ENCODE assay signal across 8 cellular contexts in the genomic region with DNA sequence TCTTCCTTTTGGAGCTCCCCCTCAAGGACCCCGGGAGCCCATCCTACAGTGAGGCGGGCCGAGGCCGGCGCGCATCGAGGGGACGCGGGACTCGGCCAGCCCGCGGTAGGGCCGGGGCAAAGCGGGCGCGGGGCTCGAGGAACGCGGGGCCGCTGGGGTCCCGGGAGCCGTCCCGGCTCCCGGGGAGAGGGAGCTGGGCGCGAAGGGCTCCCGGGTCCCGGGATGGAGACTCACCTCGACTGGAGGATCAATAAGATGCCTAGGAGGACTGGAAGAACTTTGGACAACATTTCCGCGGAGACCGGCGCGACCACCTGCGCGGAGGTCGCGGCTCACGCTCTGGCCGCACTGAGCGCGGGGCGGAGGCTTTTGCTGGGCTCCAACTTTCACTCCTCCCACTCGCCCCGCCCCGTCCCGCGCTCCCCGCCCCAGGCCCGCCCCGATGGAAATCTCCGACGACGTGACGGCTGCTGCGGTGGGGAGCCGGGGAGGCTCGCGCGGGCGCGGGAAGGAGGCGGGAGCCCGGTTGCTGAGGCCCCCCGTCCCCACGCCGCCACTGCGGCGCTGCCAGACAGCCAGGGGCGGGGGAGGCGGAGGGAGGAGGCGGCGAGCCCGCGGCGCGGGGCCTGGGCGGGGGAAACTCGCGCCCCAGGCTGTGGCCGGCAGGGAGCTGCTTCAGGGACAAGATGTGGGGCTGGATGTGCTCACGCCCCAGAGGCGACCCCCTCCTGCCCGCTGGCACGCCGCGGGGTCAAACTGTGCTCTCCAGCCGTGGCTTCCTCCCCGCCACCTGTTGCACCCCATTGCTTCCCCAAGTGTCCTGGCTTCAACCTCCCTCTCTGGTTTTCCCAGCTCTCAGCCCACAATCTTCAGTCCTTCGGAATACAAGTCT. TPM values are rescaled to one million over a fixed set of nuclear protein-coding genes. Genes with fewer than 3 reads are reported as not detected.
DNase-seq lines count a peak whose midpoint lies in the region; ATAC-seq and TF ChIP-seq lines count a peak whose summit lies in the region.

A gene with protein sequence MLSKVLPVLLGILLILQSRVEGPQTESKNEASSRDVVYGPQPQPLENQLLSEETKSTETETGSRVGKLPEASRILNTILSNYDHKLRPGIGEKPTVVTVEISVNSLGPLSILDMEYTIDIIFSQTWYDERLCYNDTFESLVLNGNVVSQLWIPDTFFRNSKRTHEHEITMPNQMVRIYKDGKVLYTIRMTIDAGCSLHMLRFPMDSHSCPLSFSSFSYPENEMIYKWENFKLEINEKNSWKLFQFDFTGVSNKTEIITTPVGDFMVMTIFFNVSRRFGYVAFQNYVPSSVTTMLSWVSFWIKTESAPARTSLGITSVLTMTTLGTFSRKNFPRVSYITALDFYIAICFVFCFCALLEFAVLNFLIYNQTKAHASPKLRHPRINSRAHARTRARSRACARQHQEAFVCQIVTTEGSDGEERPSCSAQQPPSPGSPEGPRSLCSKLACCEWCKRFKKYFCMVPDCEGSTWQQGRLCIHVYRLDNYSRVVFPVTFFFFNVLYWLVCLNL (minus strand): TSS at position 341 of the 892 bp plus-strand sequence. CDS start 51 bp downstream, at position 290.

- H3T11ph ChIP-seq in H9 (ENCODE audit: low read length): no peak within 1 kb of the TSS

- H4K20me1 ChIP-seq in H9 (ENCODE audit: control insufficient read depth, insufficient read depth, insufficient read length): no peaks in the 10 kb centered on the region

- no peaks in the 10 kb centered on the region for H3K36me3 ChIP-seq in parathyroid adenoma (ENCODE audit: control insufficient read depth, insufficient read depth, low read length)

- H3K14ac ChIP-seq in H9 (ENCODE audit: insufficient read depth, low read length): no peak within 1 kb of the TSS

- H2BK12ac ChIP-seq in H9 (ENCODE audit: insufficient read length, low read depth, low read length): no peak within 1 kb of the TSS

- H3K36me3 Mint-ChIP-seq in H9 (ENCODE audit: insufficient read depth in 1 of 3, low read depth in 3 of 3): peaks cover 2 to 8% (median 7%) of the 10 kb centered on the region in 3 experiments; a peak in 6 of 7 replicates

- DNase-seq in H9 (peak; percentile 44), SW480 (ENCODE audit: low spot score) (peak; percentile 7), germinal center (ENCODE audit: low spot score) (peak; percentile 2), C1 segment of cervical spinal cord (lab: John Stamatoyannopoulos, UW) (no peak), NCI-H446 (lab: John Stamatoyannopoulos, UW) (no peak)

- ATAC-seq in HG02763 (IDR thresholded peaks at IDR 0.05; ENCODE audit: unreplicated experiment): no peak
- ATAC-seq in HG02623 (IDR thresholded peaks at IDR 0.05; ENCODE audit: unreplicated experiment): no peak

- peak within 1 kb of the TSS in 1 of 3 experiments; percentile 88; a peak in 1 of 7 replicates for H3K27ac Mint-ChIP-seq in H9

- H2AFZ ChIP-seq in H9 (ENCODE audit: low read length): no peak within 1 kb of the TSS
- H2AFZ ChIP-seq in parathyroid adenoma: peak within 1 kb of the TSS; percentile 66

- H3K79me2 ChIP-seq in H9 (ENCODE audit: insufficient read depth, low read length) (0 out of 2 replicates have a peak, but pooled peaks cover 2% of the 10 kb centered on the region), parathyroid adenoma (no peaks in the 10 kb centered on the region)

- peak within 1 kb of the TSS; percentile 36 for H3K4me2 ChIP-seq in H9 (ENCODE audit: insufficient read depth, insufficient read length, low read length)
- peak within 1 kb of the TSS; percentile 72 for H3K4me2 ChIP-seq in parathyroid adenoma (ENCODE audit: low read length)

- no peak within 1 kb of the TSS for H3K56ac ChIP-seq in H9 (ENCODE audit: insufficient read length, low read depth, low read length)

- H3K79me1 ChIP-seq in H9 (ENCODE audit: insufficient read depth, low read depth, low read length, poor library complexity, severe bottlenecking): no peaks in the 10 kb centered on the region

- no peak within 1 kb of the TSS for H2BK120ac ChIP-seq in H9 (ENCODE audit: low read depth, low read length, poor library complexity, severe bottlenecking)

- no peaks in the 10 kb centered on the region for H3K23me2 ChIP-seq in H9 (ENCODE audit: insufficient read length, low read depth, low read length, poor library complexity, severe bottlenecking)

- H4K8ac ChIP-seq in H9 (replicated peaks; ENCODE audit: insufficient read length, low read depth, low read length): no peak within 1 kb of the TSS

- H3K4me1 Mint-ChIP-seq in H9: peaks cover 9 to 17% of the 10 kb centered on the region in 2 experiments; a peak in 3 of 4 replicates

- no CpG with 5 or more reads among the region's 90 CpGs for WGBS in H9 (ENCODE audit: extremely low coverage, insufficient read length, low lambda C conversion rate)

- no peak within 1 kb of the TSS for H2AK5ac ChIP-seq in H9 (ENCODE audit: insufficient read length, low read length)

- H3K23ac ChIP-seq in H9 (ENCODE audit: insufficient read length, low read depth, low read length): no peak within 1 kb of the TSS

- no peak within 1 kb of the TSS for H3K18ac ChIP-seq in H9 (ENCODE audit: insufficient read length, low read depth, low read length)

- H2BK5ac ChIP-seq in H9 (ENCODE audit: insufficient read length, low read length): no peak within 1 kb of the TSS

- peaks cover 50% of the 10 kb centered on the region for H3K27me3 Mint-ChIP-seq in H9 (ENCODE audit: low read depth)

- H3K9me3 ChIP-seq in H9 (ENCODE audit: control insufficient read depth, low read depth, low read length) (peaks cover 41% of the 10 kb centered on the region), parathyroid adenoma (ENCODE audit: control insufficient read depth, low read length) (no peaks in the 10 kb centered on the region)

- H4K5ac ChIP-seq in H9 (ENCODE audit: insufficient read length, low read depth, low read length): no peak within 1 kb of the TSS

- no peak within 1 kb of the TSS for H2BK15ac ChIP-seq in H9 (ENCODE audit: low read depth, low read length)

- H3K4me3 Mint-ChIP-seq in H9: peak within 1 kb of the TSS; percentile 49 to 80

- TF ChIP-seq CTCF in H9 (conservative IDR thresholded peaks at IDR 0.05) (no peak), parathyroid adenoma (IDR thresholded peaks at IDR 0.05) (no peak)

- H3K27me3 ChIP-seq in H9 (ENCODE audit: insufficient read depth, low read length) (peaks cover 7% of the 10 kb centered on the region; the same call in 1 of the 2 replicates), parathyroid adenoma (ENCODE audit: control insufficient read depth, insufficient read depth, low read length) (no peaks in the 10 kb centered on the region)

- no peak within 1 kb of the TSS for H3K27ac ChIP-seq in H9 (ENCODE audit: insufficient read length, low read depth, low read length)
- H3K27ac ChIP-seq in parathyroid adenoma: peak within 1 kb of the TSS; percentile 47

- H2BK20ac ChIP-seq in H9 (ENCODE audit: low read depth, low read length, poor library complexity, severe bottlenecking): no peak within 1 kb of the TSS

- no peak within 1 kb of the TSS for H4K91ac ChIP-seq in H9 (ENCODE audit: insufficient read length, low read depth, low read length)

- H3K9ac ChIP-seq in H9 (ENCODE audit: extremely low read depth, insufficient read length, low read length): no peak within 1 kb of the TSS
- no peak within 1 kb of the TSS for H3K9ac ChIP-seq in parathyroid adenoma

- peaks cover 66 to 67% of the 10 kb centered on the region in 2 experiments for H3K9me3 Mint-ChIP-seq in H9

- H3K4ac ChIP-seq in H9 (ENCODE audit: low read depth, low read length): no peak within 1 kb of the TSS

- H3K4me1 ChIP-seq in H9 (ENCODE audit: insufficient read depth, low read length): 0 out of 2 replicates have a peak, but pooled peaks cover 2% of the 10 kb centered on the region
- H3K4me1 ChIP-seq in parathyroid adenoma: no peaks in the 10 kb centered on the region

- peak within 1 kb of the TSS; percentile 63 for H3K4me3 ChIP-seq in parathyroid adenoma (ENCODE audit: low read depth, low read length)

RNA-seq across cellular contexts. Expression of the gene that starts here (rescaled TPM):
- 1.4 and 1.8 TPM in 2 replicates for total RNA-seq in H9 (2021)

Comparison
In these comparisons a context has a peak if more than half of its experiments do, and no peak if none do; other contexts are left out.
1. DNase-seq: peak in H9 (single experiment), SW480 (single experiment) and germinal center (single experiment); none in C1 segment of cervical spinal cord (0 of 14) and NCI-H446 (0 of 2).